Comparison of ENCODE assay signal across 29 cellular contexts in the genomic region with DNA sequence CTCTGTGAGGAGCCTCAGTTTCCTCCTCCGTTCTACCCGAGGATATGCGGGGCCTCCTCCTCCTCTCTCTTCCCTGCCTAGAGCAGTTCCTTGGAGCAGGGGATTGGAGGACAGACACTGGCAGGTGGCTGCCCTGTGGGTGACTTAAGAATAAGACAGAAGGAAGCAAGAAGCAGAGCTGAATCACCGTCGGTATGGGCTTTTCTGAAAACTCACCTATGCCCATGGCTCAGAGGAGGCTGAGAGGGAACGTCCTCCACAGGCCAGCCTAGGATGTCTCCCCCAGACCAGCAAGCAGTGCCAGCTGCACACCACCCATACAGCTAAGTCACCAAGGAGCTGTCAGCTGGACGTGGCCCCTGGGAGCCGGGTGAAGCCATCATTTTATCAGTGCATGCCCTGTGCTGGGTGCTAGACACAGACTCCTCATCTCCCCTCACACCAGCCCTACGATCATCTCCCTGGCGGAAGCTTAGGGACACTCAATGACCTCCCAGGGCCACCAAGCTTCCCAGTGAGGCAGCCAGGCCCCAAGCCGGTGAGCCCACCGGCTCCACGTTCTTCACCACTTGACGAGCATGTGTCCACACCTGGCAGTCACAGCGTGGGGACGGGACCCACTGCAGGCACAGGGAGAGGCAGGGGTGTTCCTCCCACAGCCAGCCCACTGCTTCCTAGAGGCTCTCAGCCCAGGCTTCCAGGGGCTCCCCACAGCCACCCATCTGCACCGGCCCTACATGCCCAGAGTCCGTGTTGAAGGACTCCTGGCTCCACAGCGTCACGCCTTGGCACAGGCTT. TPM values are rescaled to one million over a fixed set of nuclear protein-coding genes. Genes with fewer than 3 reads are reported as not detected.
DNase-seq lines count a peak whose midpoint lies in the region; ATAC-seq and TF ChIP-seq lines count a peak whose summit lies in the region.
"Had no signal": no experiment of that assay in that cellular context is flagged by ENCODE, and none has a peak within 500 bp of the region (broad histone marks: within the 10 kb centered on the region; RNA-seq: fewer than 3 reads in every experiment).

No MANE protein-coding gene starts in this region.

- WGBS in esophagus muscularis mucosa = 76% methylated on average over 17 of the region's 20 CpGs

- ATAC-seq in activated CD8-positive, alpha-beta memory T cell treated with anti-CD3 and anti-CD28 coated beads, Interleukin-2, amount 10 ng/mL, durations not matched to agents 7 days and 5 days = no peak
- ATAC-seq in RWPE2 (ENCODE audit: low read depth) (peak; percentile 8; the same call in 1 of the 3 replicates), HG03565 (IDR thresholded peaks at IDR 0.05; ENCODE audit: unreplicated experiment) (no peak)
- ATAC-seq in stimulated activated effector memory CD8-positive, alpha-beta T cell treated with anti-CD3 and anti-CD28 coated beads, Interleukin-12 subunit alpha, Interleukin-12 subunit beta, amount 100 ng/mL, for 72 hours = no peak
- ATAC-seq: HCT116; heart left ventricle; HepG2; left colon; naive thymus-derived CD4-positive, alpha-beta T cell; Panc1; right lobe of liver had no signal

- H3K27ac Mint-ChIP-seq in activated CD8-positive, alpha-beta memory T cell treated with anti-CD3 and anti-CD28 coated beads, Interleukin-2, amount 10 ng/mL, durations not matched to agents 7 days and 5 days = peak overlapping the region; percentile 8
- peak overlapping the region; percentile 74 for H3K27ac Mint-ChIP-seq in stimulated activated effector memory CD8-positive, alpha-beta T cell treated with anti-CD3 and anti-CD28 coated beads, Interleukin-12 subunit alpha, Interleukin-12 subunit beta, amount 100 ng/mL, for 72 hours
- H3K27ac Mint-ChIP-seq: mesothelial cell of epicardium had no signal

- TF ChIP-seq CTCF in RWPE2 (IDR thresholded peaks at IDR 0.05; ENCODE audit: poor library complexity, severe bottlenecking) (no peak), esophagus muscularis mucosa (IDR thresholded peaks at IDR 0.05) (no peak)

- no peaks in the 10 kb centered on the region for H3K9me3 Mint-ChIP-seq in activated CD8-positive, alpha-beta memory T cell treated with anti-CD3 and anti-CD28 coated beads, Interleukin-2, amount 10 ng/mL, durations not matched to agents 7 days and 5 days (ENCODE audit: low read depth)
- H3K9me3 Mint-ChIP-seq in stimulated activated effector memory CD8-positive, alpha-beta T cell treated with anti-CD3 and anti-CD28 coated beads, Interleukin-12 subunit alpha, Interleukin-12 subunit beta, amount 100 ng/mL, for 72 hours = no peaks in the 10 kb centered on the region
- H3K9me3 Mint-ChIP-seq: mesothelial cell of epicardium had no signal

- H3K36me3 Mint-ChIP-seq in activated CD8-positive, alpha-beta memory T cell treated with anti-CD3 and anti-CD28 coated beads, Interleukin-2, amount 10 ng/mL, durations not matched to agents 7 days and 5 days = peaks cover 3% of the 10 kb centered on the region
- peaks cover 5% of the 10 kb centered on the region for H3K36me3 Mint-ChIP-seq in stimulated activated effector memory CD8-positive, alpha-beta T cell treated with anti-CD3 and anti-CD28 coated beads, Interleukin-12 subunit alpha, Interleukin-12 subunit beta, amount 100 ng/mL, for 72 hours
- H3K36me3 Mint-ChIP-seq: mesothelial cell of epicardium had no signal

- intact Hi-C loops in esophagus muscularis mucosa (cut with DNase I) = no loop called here

- H3K4me3 ChIP-seq in RWPE2 (ENCODE audit: severe bottlenecking) = no peak overlapping the region
- no peak overlapping the region for H3K4me3 ChIP-seq in esophagus muscularis mucosa
- H3K4me3 ChIP-seq: heart left ventricle, right lobe of liver, SJSA1, stomach, tibial nerve had no signal

- no peak for TF ChIP-seq EP300 in esophagus muscularis mucosa (IDR thresholded peaks at IDR 0.05)

- H3K27ac ChIP-seq in RWPE2 (ENCODE audit: poor library complexity, severe bottlenecking) = no peak overlapping the region
- H3K27ac ChIP-seq in esophagus muscularis mucosa (replicated peaks in 1 of 4) = peak overlapping the region; percentile 66 to 79 (median 70)
- H3K27ac ChIP-seq: parathyroid adenoma, right lobe of liver, SJSA1, stomach had no signal

- H3K4me3 Mint-ChIP-seq in activated CD8-positive, alpha-beta memory T cell treated with anti-CD3 and anti-CD28 coated beads, Interleukin-2, amount 10 ng/mL, durations not matched to agents 7 days and 5 days = no peak overlapping the region
- no peak overlapping the region for H3K4me3 Mint-ChIP-seq in stimulated activated effector memory CD8-positive, alpha-beta T cell treated with anti-CD3 and anti-CD28 coated beads, Interleukin-12 subunit alpha, Interleukin-12 subunit beta, amount 100 ng/mL, for 72 hours
- H3K4me3 Mint-ChIP-seq: mesothelial cell of epicardium; naive thymus-derived CD4-positive, alpha-beta T cell had no signal

- no peak for TF ChIP-seq POLR2A in esophagus muscularis mucosa (IDR thresholded peaks at IDR 0.05; ENCODE audit: low read depth)

- CTCF ChIA-PET in activated CD8-positive, alpha-beta memory T cell treated with anti-CD3 and anti-CD28 coated beads, Interleukin-2, amount 10 ng/mL, durations not matched to agents 7 days and 5 days (lab: Charles Lee) = interaction anchor here (0.7 to 13.1 kb wide), 4 partner anchors 20 to 140 kb away, joined by 3 to 155 read pairs (median 5); partner anchors contain the start of gene ITPK1

- H3K36me3 ChIP-seq in RWPE2 (ENCODE audit: low read depth) = no peaks in the 10 kb centered on the region
- H3K36me3 ChIP-seq in esophagus muscularis mucosa = no peaks in the 10 kb centered on the region
- H3K36me3 ChIP-seq: heart left ventricle, right lobe of liver, SJSA1, stomach, tibial nerve had no signal

- peaks cover 22% of the 10 kb centered on the region for H3K4me1 Mint-ChIP-seq in activated CD8-positive, alpha-beta memory T cell treated with anti-CD3 and anti-CD28 coated beads, Interleukin-2, amount 10 ng/mL, durations not matched to agents 7 days and 5 days
- H3K4me1 Mint-ChIP-seq in stimulated activated effector memory CD8-positive, alpha-beta T cell treated with anti-CD3 and anti-CD28 coated beads, Interleukin-12 subunit alpha, Interleukin-12 subunit beta, amount 100 ng/mL, for 72 hours = peaks cover 71% of the 10 kb centered on the region

- H3K9me3 ChIP-seq in RWPE2 (ENCODE audit: severe bottlenecking) (no peaks in the 10 kb centered on the region), esophagus muscularis mucosa (no peaks in the 10 kb centered on the region)
- H3K9me3 ChIP-seq: heart left ventricle, right lobe of liver, SJSA1, stomach, tibial nerve had no signal

- H3K27me3 ChIP-seq in RWPE2 (ENCODE audit: insufficient read depth, poor library complexity, severe bottlenecking) = no peaks in the 10 kb centered on the region
- H3K27me3 ChIP-seq in esophagus muscularis mucosa = no peaks in the 10 kb centered on the region
- H3K27me3 ChIP-seq: heart left ventricle, right lobe of liver, SJSA1, stomach, tibial nerve had no signal

- no peaks in the 10 kb centered on the region for H3K27me3 Mint-ChIP-seq in activated CD8-positive, alpha-beta memory T cell treated with anti-CD3 and anti-CD28 coated beads, Interleukin-2, amount 10 ng/mL, durations not matched to agents 7 days and 5 days
- H3K27me3 Mint-ChIP-seq: naive thymus-derived CD4-positive, alpha-beta T cell had no signal

- H3K4me1 ChIP-seq in RWPE2 (ENCODE audit: insufficient read depth, poor library complexity, severe bottlenecking) (peaks cover 4% of the 10 kb centered on the region), esophagus muscularis mucosa (peaks cover 87 to 98% (median 95%) of the 10 kb centered on the region in 4 donors)
- H3K4me1 ChIP-seq: parathyroid adenoma, SJSA1 had no signal

- no peak for DNase-seq in activated CD8-positive, alpha-beta memory T cell treated with anti-CD3 and anti-CD28 coated beads, Interleukin-2, amount 10 ng/mL, durations not matched to agents 7 days and 5 days
- no peak for DNase-seq in activated CD8-positive, alpha-beta memory T cell treated with anti-CD3 and anti-CD28 coated beads, Interleukin-2, amount 50 U/mL, for 48 hours
- DNase-seq in RWPE2 (ENCODE audit: low spot score) = no peak
- no peak for DNase-seq in esophagus muscularis mucosa (ENCODE audit: extremely low spot score)
- no peak for DNase-seq in stimulated activated effector memory CD8-positive, alpha-beta T cell treated with anti-CD3 and anti-CD28 coated beads, Interleukin-12 subunit alpha, Interleukin-12 subunit beta, amount 100 ng/mL, for 72 hours (ENCODE audit: low spot score in 2 of 2)
- DNase-seq in DMS53 treated with DMSO at 0.1 percent for 48 hours (lab: John Stamatoyannopoulos, UW; ENCODE audit: unreplicated experiment) = no peak
- DNase-seq in NCI-H2171 treated with DMSO at 0.1 percent for 48 hours (lab: John Stamatoyannopoulos, UW) = no peak
- DNase-seq: activated CD4-positive, CD25-positive, alpha-beta regulatory T cell treated with anti-CD3 and anti-CD28 coated beads, Interleukin-2, amount 50 U/mL, for 72 hours; activated naive CD4-positive, alpha-beta T cell treated with Interleukin-2 at 50 U/mL for 16 hours; activated T-cell treated with anti-CD3 and anti-CD28 coated beads, Interleukin-2, amount 50 U/mL, for 48 hours; aorta; caudate nucleus; COR-L47; DND-41; heart left ventricle; Kasumi-1; left colon; naive thymus-derived CD4-positive, alpha-beta T cell; right lobe of liver; stomach; T-helper 1 cell had no signal

RNA-seq across cellular contexts. Expression of gene ITPK1, which starts 21.4 kb away (rescaled TPM):
- total RNA-seq in activated CD8-positive, alpha-beta memory T cell treated with anti-CD3 and anti-CD28 coated beads, Interleukin-2, amount 10 ng/mL, durations not matched to agents 7 days and 5 days = 100 to 1,000 TPM in 1 of 2 experiments, 10 to 100 TPM in 1; 96.1 to 103 TPM
- 100 to 1,000 TPM; 108 to 221 (median 138) TPM for total RNA-seq in esophagus muscularis mucosa
